ENCODE assay signal across 18 cellular contexts in the genomic region with DNA sequence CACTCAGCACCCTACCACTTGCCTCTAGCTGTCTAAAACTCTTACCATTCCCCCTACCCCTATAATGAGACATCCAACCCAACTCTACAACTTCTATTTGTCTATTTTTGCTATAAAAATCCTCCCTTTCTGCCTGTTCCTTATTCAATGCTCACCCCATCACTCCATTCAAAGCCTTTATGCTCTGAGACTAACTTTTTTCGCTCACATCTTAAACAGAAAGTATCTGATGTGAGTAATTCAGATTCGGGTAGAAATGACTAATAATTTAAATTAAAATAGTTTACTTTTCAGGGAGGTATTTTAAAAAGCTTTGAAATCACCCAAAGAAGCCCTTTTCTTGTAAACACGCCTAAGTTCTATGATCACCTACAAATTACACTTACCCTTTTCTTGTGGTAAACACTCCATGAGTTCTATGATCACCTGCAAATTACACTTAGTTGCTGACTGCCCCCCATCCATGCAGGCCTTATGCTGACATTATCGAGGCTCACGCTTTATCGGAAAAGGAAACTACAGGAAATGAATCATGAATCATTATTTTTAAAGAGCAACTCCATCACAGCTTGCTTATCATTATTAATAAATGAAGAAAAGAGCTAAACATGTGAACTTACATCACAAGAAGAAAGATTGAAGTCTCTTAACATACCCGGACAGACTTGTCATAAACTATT.
DNase-seq lines count a peak whose midpoint lies in the region; ATAC-seq, FAIRE-seq and TF ChIP-seq lines count a peak whose summit lies in the region.
"Had no signal": no experiment of that assay in that cellular context is flagged by ENCODE, and none has a peak within 500 bp of the region (broad histone marks: within the 10 kb centered on the region; RNA-seq: fewer than 3 reads in every experiment).

No MANE protein-coding gene starts in this region.

- WGBS in small intestine, 3 donors: 60 to 75% (median 71%) methylated on average over 7 of the region's 7 CpGs

- no peaks in the 10 kb centered on the region for H3K27me3 Mint-ChIP-seq in activated CD8-positive, alpha-beta memory T cell treated with anti-CD3 and anti-CD28 coated beads, Interleukin-2, amount 10 ng/mL, durations not matched to agents 7 days and 5 days
- no peaks in the 10 kb centered on the region for H3K27me3 Mint-ChIP-seq in activated naive CD8-positive, alpha-beta T cell

- peaks cover 76% of the 10 kb centered on the region for H3K4me1 Mint-ChIP-seq in activated CD8-positive, alpha-beta memory T cell treated with anti-CD3 and anti-CD28 coated beads, Interleukin-2, amount 10 ng/mL, durations not matched to agents 7 days and 5 days
- peaks cover 87% of the 10 kb centered on the region for H3K4me1 Mint-ChIP-seq in activated naive CD8-positive, alpha-beta T cell (ENCODE audit: low read depth)

- H3K27ac ChIP-seq in SU-DHL-6 (ENCODE audit: low read depth, low read length) (peak overlapping the region; percentile 100), small intestine (ENCODE audit: low read depth in 1 of 2, low read length in 1 of 2) (peak overlapping the region; percentile 8 to 72), uterus (no peak overlapping the region)
- H3K27ac ChIP-seq: epithelial cell of prostate, left ventricle myocardium inferior, right atrium auricular region, RWPE1, WERI-Rb-1 had no signal

- no peak for FAIRE-seq in small intestine (lab: Jason Lieb, UNC)
- FAIRE-seq: frontal cortex had no signal

- peak overlapping the region; percentile 79 for H3K4me2 ChIP-seq in SU-DHL-6 (ENCODE audit: low read depth, low read length, poor library complexity, severe bottlenecking)

- H3K27ac Mint-ChIP-seq in activated CD8-positive, alpha-beta memory T cell treated with anti-CD3 and anti-CD28 coated beads, Interleukin-2, amount 10 ng/mL, durations not matched to agents 7 days and 5 days: peak overlapping the region; percentile 98
- H3K27ac Mint-ChIP-seq in activated naive CD8-positive, alpha-beta T cell: peak overlapping the region; percentile 96

- H3K36me3 ChIP-seq in SU-DHL-6 (ENCODE audit: low read length): no peaks in the 10 kb centered on the region
- no peaks in the 10 kb centered on the region for H3K36me3 ChIP-seq in small intestine (ENCODE audit: control insufficient read depth in 2 of 2, insufficient read depth in 2 of 2, low read length in 2 of 2)
- no peaks in the 10 kb centered on the region for H3K36me3 ChIP-seq in uterus
- H3K36me3 ChIP-seq: left ventricle myocardium inferior, right atrium auricular region, WERI-Rb-1 had no signal

- TF ChIP-seq CTCF in SU-DHL-6 (IDR thresholded peaks at IDR 0.05; ENCODE audit: insufficient read depth, low read length, poor library complexity, severe bottlenecking) (no peak), uterus (IDR thresholded peaks at IDR 0.05) (no peak)

- H3K27me3 ChIP-seq in SU-DHL-6 (ENCODE audit: low read length) (no peaks in the 10 kb centered on the region), small intestine (ENCODE audit: control insufficient read depth in 2 of 2, insufficient read depth in 2 of 2, low read length in 2 of 2) (no peaks in the 10 kb centered on the region), uterus (no peaks in the 10 kb centered on the region)
- H3K27me3 ChIP-seq: right atrium auricular region had no signal

- no peaks in the 10 kb centered on the region for H3K4me1 ChIP-seq in small intestine (ENCODE audit: control insufficient read depth in 2 of 2, insufficient read depth in 1 of 2, low read depth in 1 of 2, low read length in 1 of 2)
- no peaks in the 10 kb centered on the region for H3K4me1 ChIP-seq in uterus
- H3K4me1 ChIP-seq: left ventricle myocardium inferior, right atrium auricular region had no signal

- no peak overlapping the region for H3K4me3 ChIP-seq in SU-DHL-6 (ENCODE audit: insufficient read depth, low read length, poor library complexity, severe bottlenecking)
- H3K4me3 ChIP-seq in small intestine (ENCODE audit: low read depth in 1 of 2, low read length in 2 of 2): no peak overlapping the region
- no peak overlapping the region for H3K4me3 ChIP-seq in uterus
- H3K4me3 ChIP-seq: left ventricle myocardium inferior, right atrium auricular region had no signal

- H3K9me2 ChIP-seq in SU-DHL-6 (replicated peaks; ENCODE audit: insufficient read depth, low read length): no peaks in the 10 kb centered on the region

- H3K9me3 ChIP-seq in SU-DHL-6 (ENCODE audit: insufficient read depth, low read length) (no peaks in the 10 kb centered on the region), small intestine (ENCODE audit: control insufficient read depth, low read depth) (no peaks in the 10 kb centered on the region), uterus (no peaks in the 10 kb centered on the region)
- H3K9me3 ChIP-seq: left ventricle myocardium inferior, right atrium auricular region had no signal

- H3K4me3 Mint-ChIP-seq in activated CD8-positive, alpha-beta memory T cell treated with anti-CD3 and anti-CD28 coated beads, Interleukin-2, amount 10 ng/mL, durations not matched to agents 7 days and 5 days: peak overlapping the region; percentile 75
- peak overlapping the region; percentile 76 for H3K4me3 Mint-ChIP-seq in activated naive CD8-positive, alpha-beta T cell

- TF ChIP-seq POLR2A in uterus (IDR thresholded peaks at IDR 0.05): no peak

- ATAC-seq in activated CD8-positive, alpha-beta memory T cell treated with anti-CD3 and anti-CD28 coated beads, Interleukin-2, amount 10 ng/mL, durations not matched to agents 7 days and 5 days: peak; percentile 18
- no peak for ATAC-seq in GM21360 (IDR thresholded peaks at IDR 0.05; ENCODE audit: unreplicated experiment)

- no peaks in the 10 kb centered on the region for H3K9me3 Mint-ChIP-seq in activated CD8-positive, alpha-beta memory T cell treated with anti-CD3 and anti-CD28 coated beads, Interleukin-2, amount 10 ng/mL, durations not matched to agents 7 days and 5 days (ENCODE audit: low read depth)
- peaks cover 8% of the 10 kb centered on the region for H3K9me3 Mint-ChIP-seq in activated naive CD8-positive, alpha-beta T cell (ENCODE audit: low read depth)

- no peak for DNase-seq in activated CD8-positive, alpha-beta memory T cell treated with anti-CD3 and anti-CD28 coated beads, Interleukin-2, amount 10 ng/mL, durations not matched to agents 7 days and 5 days
- DNase-seq in activated CD8-positive, alpha-beta memory T cell treated with anti-CD3 and anti-CD28 coated beads for 24 hours: no peak
- DNase-seq in small intestine (no peak), NK-92 (lab: John Stamatoyannopoulos, UW; ENCODE audit: unreplicated experiment) (no peak), uterus (no peak)
- DNase-seq: left ventricle myocardium inferior; NCI-H1436; NCI-H226; NK-92 treated with Interleukin-12 subunit alpha and Interleukin-12 subunit beta, amount 100 ng/mL, for 24 hours; substantia nigra; WERI-Rb-1 had no signal

- H2AFZ ChIP-seq in SU-DHL-6 (ENCODE audit: low read depth, low read length, severe bottlenecking): peak overlapping the region; percentile 38

- peaks cover 3% of the 10 kb centered on the region for H3K36me3 Mint-ChIP-seq in activated CD8-positive, alpha-beta memory T cell treated with anti-CD3 and anti-CD28 coated beads, Interleukin-2, amount 10 ng/mL, durations not matched to agents 7 days and 5 days
- H3K36me3 Mint-ChIP-seq in activated naive CD8-positive, alpha-beta T cell: no peaks in the 10 kb centered on the region

- H3K9ac ChIP-seq in SU-DHL-6 (ENCODE audit: low read length): peak overlapping the region; percentile 70

- no peaks in the 10 kb centered on the region for H4K20me1 ChIP-seq in SU-DHL-6 (ENCODE audit: low read depth, low read length)

- peaks cover 39% of the 10 kb centered on the region for H3F3A ChIP-seq in SU-DHL-6 (ENCODE audit: insufficient read depth)

- intact Hi-C loops in uterus (cut with DNase I; ENCODE audit: low total_unique reads): no loop called here

- CTCF ChIA-PET in activated CD8-positive, alpha-beta memory T cell treated with anti-CD3 and anti-CD28 coated beads, Interleukin-2, amount 10 ng/mL, durations not matched to agents 7 days and 5 days (lab: Charles Lee): no interaction called here

- no peaks in the 10 kb centered on the region for H3K79me2 ChIP-seq in SU-DHL-6 (ENCODE audit: insufficient read depth, low read length)

Comparison
In these comparisons a context has a peak if more than half of its experiments do, and no peak if none do; other contexts are left out.
1. H3K27ac ChIP-seq: peak in SU-DHL-6 (single experiment) and small intestine (2 of 2); none in uterus (0 of 2).